18 cellular contexts compared by ENCODE assay signal in genomic region chr16:2092866-2093265, GRCh38. TPM values are rescaled to one million over a fixed set of nuclear protein-coding genes. Genes with fewer than 3 reads are reported as not detected.
DNase-seq lines count a peak whose midpoint lies in the region; ATAC-seq, FAIRE-seq and TF ChIP-seq lines count a peak whose summit lies in the region.
"Had no signal": no experiment of that assay in that cellular context is flagged by ENCODE, and none has a peak within 500 bp of the region (broad histone marks: within the 10 kb centered on the region; RNA-seq: fewer than 3 reads in every experiment).

No MANE protein-coding gene starts in this region.

- H3K9ac ChIP-seq in H1 (replicated peaks in 1 of 4; ENCODE audit: extremely low read depth in 1 of 4, low read depth in 3 of 4, low read length in 3 of 4) = no peak overlapping the region
- H3K9ac ChIP-seq: BLaER1 treated with 17β-estradiol and CSF1 and Interleukin-3, amounts not matched to agents 10 nM and 100 nM had no signal

- no peak for DNase-seq in activated CD4-positive, alpha-beta T cell treated with anti-CD3 and anti-CD28 coated beads, Interleukin-2, amount 10 ng/mL, durations not matched to agents 7 days and 5 days
- DNase-seq in activated CD4-positive, alpha-beta T cell treated with anti-CD3 and anti-CD28 coated beads for 36 hours = no peak
- DNase-seq in H1 (ENCODE audit: low read depth in 1 of 2, low spot score in 2 of 2) = no peak
- no peak for DNase-seq in neural crest cell (ENCODE audit: low read depth, low spot score)
- no peak for DNase-seq in left ventricle myocardium superior
- no peak for DNase-seq in aorta
- DNase-seq: CD8-positive, alpha-beta memory T cell; DMS153; NCI-H1105; NCI-H1694; NCI-H510A treated with DMSO at 0.1 percent for 48 hours; NCI-H82 had no signal

- H2BK5ac ChIP-seq in H1 (ENCODE audit: low read depth, low read length) = no peak overlapping the region

- H3K56ac ChIP-seq in H1 (replicated peaks; ENCODE audit: insufficient read length, low read depth, low read length) = no peak overlapping the region

- no peak overlapping the region for H3K14ac ChIP-seq in H1 (ENCODE audit: insufficient read length)

- H4K91ac ChIP-seq in H1 (replicated peaks; ENCODE audit: insufficient read length, low read length) = no peak overlapping the region

- no peak for TF ChIP-seq EP300 in H1 (IDR thresholded peaks at IDR 0.05; ENCODE audit: borderline replicate concordance in 1 of 2, low read depth in 2 of 2, low read length in 2 of 2)

- intact Hi-C loops in activated CD4-positive, alpha-beta T cell treated with anti-CD3 and anti-CD28 coated beads for 36 hours (cut with DNase I, micrococcal nuclease) = no loop called here
- intact Hi-C loops in left ventricle myocardium superior (cut with micrococcal nuclease) (no loop called here), aorta (cut with DNase I) (no loop called here)

- no peak overlapping the region for H2AK5ac ChIP-seq in H1 (ENCODE audit: low read depth, low read length)

- peak overlapping the region; percentile 68; the same call in 1 of the 2 replicates for H4K8ac ChIP-seq in H1 (ENCODE audit: extremely low read depth, insufficient read depth, low read length)

- H3K36me3 Mint-ChIP-seq in activated CD4-positive, alpha-beta T cell treated with anti-CD3 and anti-CD28 coated beads, Interleukin-2, amount 10 ng/mL, durations not matched to agents 7 days and 5 days (ENCODE audit: low read depth) = peaks cover 5% of the 10 kb centered on the region
- peaks cover 9% of the 10 kb centered on the region for H3K36me3 Mint-ChIP-seq in activated CD4-positive, alpha-beta T cell treated with anti-CD3 and anti-CD28 coated beads for 36 hours (ENCODE audit: low read depth)
- H3K36me3 Mint-ChIP-seq in neural crest cell (ENCODE audit: low read depth) = no peaks in the 10 kb centered on the region

- H3K4me1 ChIP-seq in H1 (replicated peaks in 1 of 4; ENCODE audit: control insufficient read depth in 3 of 4, insufficient read depth in 4 of 4, low read length in 3 of 4) (peaks cover 0 to 12% (median 9%) of the 10 kb centered on the region in 4 experiments; a peak in 5 of 7 replicates), aorta (ENCODE audit: control insufficient read depth in 1 of 2, insufficient read depth in 2 of 2, low read length in 2 of 2) (no peaks in the 10 kb centered on the region)

- TF ChIP-seq POLR2A in H1 (IDR thresholded peaks at IDR 0.05; ENCODE audit: control extremely low read depth in 1 of 2, low read depth in 2 of 2, low read length in 2 of 2) = no peak

- H4K20me1 ChIP-seq in H1 (replicated peaks in 1 of 2; ENCODE audit: control insufficient read depth in 1 of 2, insufficient read depth in 2 of 2, low read length in 2 of 2) = peaks cover 8 to 17% of the 10 kb centered on the region in 2 experiments

- no peak overlapping the region for H3K18ac ChIP-seq in H1 (ENCODE audit: extremely low read depth, low read length)

- H3K27ac ChIP-seq in H1 (ENCODE audit: low read depth, low read length) (no peak overlapping the region), aorta (ENCODE audit: low read depth in 1 of 2, low read length in 2 of 2) (no peak overlapping the region)
- H3K27ac ChIP-seq: BLaER1 treated with 17β-estradiol and CSF1 and Interleukin-3, amounts not matched to agents 10 nM and 100 nM; PC-9 had no signal

- no peak overlapping the region for H2BK12ac ChIP-seq in H1 (ENCODE audit: low read depth, low read length)

- H3K36me3 ChIP-seq in H1 (ENCODE audit: control insufficient read depth in 2 of 4, insufficient read depth in 4 of 4, low read length in 3 of 4) (peaks cover 0 to 16% (median 0%) of the 10 kb centered on the region in 4 experiments; a peak in 2 of 8 replicates), aorta (ENCODE audit: control insufficient read depth in 1 of 2, insufficient read depth in 2 of 2, low read length in 1 of 2) (peaks cover 0 to 19% of the 10 kb centered on the region in 2 donors)

- POLR2A ChIA-PET in activated CD4-positive, alpha-beta T cell treated with anti-CD3 and anti-CD28 coated beads, Interleukin-2, amount 10 ng/mL, durations not matched to agents 7 days and 5 days (lab: Charles Lee) = no interaction called here
- POLR2A ChIA-PET in activated CD4-positive, alpha-beta T cell treated with anti-CD3 and anti-CD28 coated beads for 36 hours (lab: Charles Lee) = no interaction called here
- POLR2A ChIA-PET in H1 (lab: Charles Lee; ENCODE audit: partially characterized antibody) = interaction anchor here (1.0 to 6.9 kb wide), 6 partner anchors 14 to 310 kb away, joined by 3 to 54 read pairs (median 8); partner anchors contain the start of genes NUBP2, SPSB3 and TRAF7

- H3K27ac Mint-ChIP-seq in activated CD4-positive, alpha-beta T cell treated with anti-CD3 and anti-CD28 coated beads, Interleukin-2, amount 10 ng/mL, durations not matched to agents 7 days and 5 days = peak overlapping the region; percentile 19
- H3K27ac Mint-ChIP-seq in activated CD4-positive, alpha-beta T cell treated with anti-CD3 and anti-CD28 coated beads for 36 hours = no peak overlapping the region
- no peak overlapping the region for H3K27ac Mint-ChIP-seq in neural crest cell (ENCODE audit: unreplicated experiment)
- H3K27ac Mint-ChIP-seq: H9 had no signal

- H4K5ac ChIP-seq in H1 (ENCODE audit: insufficient read length, low read depth, low read length) = no peak overlapping the region

- 94% methylated on average over 13 of the region's 13 CpGs; no CpG with 5 or more reads in 1 of the 2 experiments for WGBS in H1 (ENCODE audit: extremely low coverage in 1 of 2, insufficient coverage in 1 of 2, insufficient read length in 1 of 2, insufficient replicate concordance in 2 of 2, low coverage in 1 of 2, low lambda C conversion rate in 2 of 2, missing lambda C conversion rate in 1 of 2), 2 experiments
- 88% methylated on average over 13 of the region's 13 CpGs for WGBS in aorta, 2 donors

- no peak for FAIRE-seq in H1 (lab: Jason Lieb, UNC)
- FAIRE-seq: A204.1 had no signal

- 0 out of 2 replicates have a peak overlapping the region, but pooled peaks have one; percentile 3 for H2BK15ac ChIP-seq in H1 (ENCODE audit: low read length)

- CTCF ChIA-PET in activated CD4-positive, alpha-beta T cell treated with anti-CD3 and anti-CD28 coated beads, Interleukin-2, amount 10 ng/mL, durations not matched to agents 7 days and 5 days (lab: Charles Lee) = no interaction called here
- CTCF ChIA-PET in activated CD4-positive, alpha-beta T cell treated with anti-CD3 and anti-CD28 coated beads for 36 hours (lab: Charles Lee) = no interaction called here
- CTCF ChIA-PET in H1 (lab: Charles Lee; ENCODE audit: partially characterized antibody) = interaction anchor here (0.7 to 3.8 kb wide), 8 partner anchors 13 to 77 kb away, joined by 3 to 25 read pairs (median 4); no protein-coding TSS in a partner anchor

- H3K4me2 ChIP-seq in H1 (ENCODE audit: insufficient read depth in 1 of 2, low read depth in 2 of 2, low read length in 2 of 2) = no peak overlapping the region
- H3K4me2 ChIP-seq: BLaER1 treated with 17β-estradiol and CSF1 and Interleukin-3, amounts not matched to agents 10 nM and 100 nM; PC-9 had no signal

- no peaks in the 10 kb centered on the region for H3K9me3 Mint-ChIP-seq in activated CD4-positive, alpha-beta T cell treated with anti-CD3 and anti-CD28 coated beads, Interleukin-2, amount 10 ng/mL, durations not matched to agents 7 days and 5 days
- no peaks in the 10 kb centered on the region for H3K9me3 Mint-ChIP-seq in activated CD4-positive, alpha-beta T cell treated with anti-CD3 and anti-CD28 coated beads for 36 hours (ENCODE audit: low read depth)
- H3K9me3 Mint-ChIP-seq in neural crest cell = no peaks in the 10 kb centered on the region
- H3K9me3 Mint-ChIP-seq: CD8-positive, alpha-beta memory T cell; H9 had no signal

- no peak for ATAC-seq in activated CD4-positive, alpha-beta T cell treated with anti-CD3 and anti-CD28 coated beads for 36 hours
- ATAC-seq in left ventricle myocardium superior (no peak), HG03108 (IDR thresholded peaks at IDR 0.05; ENCODE audit: unreplicated experiment) (no peak), aorta (ENCODE audit: low FRiP score) (no peak), HG02571 (IDR thresholded peaks at IDR 0.05; ENCODE audit: unreplicated experiment) (no peak)

- H2BK120ac ChIP-seq in H1 (replicated peaks; ENCODE audit: low read depth, low read length) = no peak overlapping the region

- no peak overlapping the region for H3K23ac ChIP-seq in H1 (ENCODE audit: insufficient read length)

- no peaks in the 10 kb centered on the region for H3K4me1 Mint-ChIP-seq in activated CD4-positive, alpha-beta T cell treated with anti-CD3 and anti-CD28 coated beads, Interleukin-2, amount 10 ng/mL, durations not matched to agents 7 days and 5 days
- no peaks in the 10 kb centered on the region for H3K4me1 Mint-ChIP-seq in activated CD4-positive, alpha-beta T cell treated with anti-CD3 and anti-CD28 coated beads for 36 hours
- peaks cover 8% of the 10 kb centered on the region for H3K4me1 Mint-ChIP-seq in neural crest cell
- H3K4me1 Mint-ChIP-seq: CD8-positive, alpha-beta memory T cell; H9 had no signal

- H3K79me1 ChIP-seq in H1 (ENCODE audit: low read depth, low read length) = no peaks in the 10 kb centered on the region

- no peaks in the 10 kb centered on the region for H3K27me3 Mint-ChIP-seq in activated CD4-positive, alpha-beta T cell treated with anti-CD3 and anti-CD28 coated beads, Interleukin-2, amount 10 ng/mL, durations not matched to agents 7 days and 5 days
- no peaks in the 10 kb centered on the region for H3K27me3 Mint-ChIP-seq in activated CD4-positive, alpha-beta T cell treated with anti-CD3 and anti-CD28 coated beads for 36 hours
- no peaks in the 10 kb centered on the region for H3K27me3 Mint-ChIP-seq in neural crest cell (ENCODE audit: low read depth)
- H3K27me3 Mint-ChIP-seq: CD8-positive, alpha-beta memory T cell had no signal

- H3K4me3 Mint-ChIP-seq in activated CD4-positive, alpha-beta T cell treated with anti-CD3 and anti-CD28 coated beads, Interleukin-2, amount 10 ng/mL, durations not matched to agents 7 days and 5 days = no peak overlapping the region
- H3K4me3 Mint-ChIP-seq in activated CD4-positive, alpha-beta T cell treated with anti-CD3 and anti-CD28 coated beads for 36 hours = no peak overlapping the region
- peak overlapping the region; percentile 23 for H3K4me3 Mint-ChIP-seq in neural crest cell
- H3K4me3 Mint-ChIP-seq: CD8-positive, alpha-beta memory T cell had no signal

- no peaks in the 10 kb centered on the region for H3K9me3 ChIP-seq in H1 (ENCODE audit: insufficient read depth in 2 of 2, low read depth in 1 of 2, low read length in 1 of 2)
- no peaks in the 10 kb centered on the region for H3K9me3 ChIP-seq in aorta (ENCODE audit: control insufficient read depth, low read length)
- H3K9me3 ChIP-seq: BLaER1 treated with 17β-estradiol and CSF1 and Interleukin-3, amounts not matched to agents 10 nM and 100 nM had no signal

- no peaks in the 10 kb centered on the region for H3K79me2 ChIP-seq in H1 (ENCODE audit: control insufficient read depth in 1 of 2, insufficient read depth in 2 of 2, low read length in 2 of 2)

- peaks cover 6% of the 10 kb centered on the region; the same call in 1 of the 2 replicates for H3K23me2 ChIP-seq in H1 (ENCODE audit: low read depth, low read length)

- no peak overlapping the region for H2BK20ac ChIP-seq in H1 (ENCODE audit: low read length)

- no peak overlapping the region for H3K4ac ChIP-seq in H1 (replicated peaks; ENCODE audit: insufficient read length, low read depth, low read length)

- H2AFZ ChIP-seq in H1 (ENCODE audit: low read length) = no peak overlapping the region
- H2AFZ ChIP-seq: PC-9 had no signal

- no peak for TF ChIP-seq CTCF in H1 (IDR thresholded peaks at IDR 0.05; ENCODE audit: control extremely low read depth in 1 of 3, insufficient read depth in 1 of 3, low read depth in 1 of 3, low read length in 3 of 3)
- no peak for TF ChIP-seq CTCF in neural crest cell (conservative IDR thresholded peaks at IDR 0.05)

- TF ChIP-seq RAD21 in H1 (IDR thresholded peaks at IDR 0.05 in 1 of 2, conservative IDR thresholded peaks at IDR 0.05 in 1 of 2; ENCODE audit: low read depth in 2 of 2, low read length in 2 of 2) = no peak

- H3K4me3 ChIP-seq in H1 (ENCODE audit: extremely low read depth in 1 of 4, insufficient read depth in 2 of 4, low read depth in 3 of 4, low read length in 4 of 4) (no peak overlapping the region), aorta (ENCODE audit: low read length in 2 of 2) (no peak overlapping the region)
- H3K4me3 ChIP-seq: BLaER1 treated with 17β-estradiol and CSF1 and Interleukin-3, amounts not matched to agents 10 nM and 100 nM; PC-9 had no signal

- H3K27me3 ChIP-seq in H1 (replicated peaks in 1 of 4; ENCODE audit: control insufficient read depth in 3 of 4, extremely low read depth in 1 of 4, insufficient read depth in 3 of 4, low read length in 3 of 4) = no peaks in the 10 kb centered on the region
- no peaks in the 10 kb centered on the region for H3K27me3 ChIP-seq in aorta (ENCODE audit: control insufficient read depth in 1 of 2, insufficient read depth in 2 of 2, low read length in 1 of 2)
- H3K27me3 ChIP-seq: BLaER1 treated with 17β-estradiol and CSF1 and Interleukin-3, amounts not matched to agents 10 nM and 100 nM had no signal

RNA-seq across cellular contexts. Expression of gene PKD1, which starts 42.8 kb away (rescaled TPM):
- 10 to 100 TPM; 72.9 to 77.2 TPM for total RNA-seq in activated CD4-positive, alpha-beta T cell treated with anti-CD3 and anti-CD28 coated beads, Interleukin-2, amount 10 ng/mL, durations not matched to agents 7 days and 5 days
- total RNA-seq in activated CD4-positive, alpha-beta T cell treated with anti-CD3 and anti-CD28 coated beads for 36 hours = 10 to 100 TPM; 64.3 to 71.2 TPM
- total RNA-seq in H1 (2021; fragmentation: NEBNext Ultra II Directional; extraction: Animal tissue kit (Norgen Biotek cat#: 25700)) = 52.7 and 63.5 TPM in 2 replicates
- polyA plus RNA-seq in H1 (2011; rRNA removed) (40.6 and 59.4 TPM in 2 replicates), aorta (100 to 1,000 TPM in 1 of 2 donors, 10 to 100 TPM in 1; 42.8 to 270 TPM)
- polyA plus RNA-seq in H1 (2011; cell fraction: cytosol; rRNA removed) = 50.0 TPM
- 380 TPM for polyA plus RNA-seq in H1 (2011; cell fraction: nucleus; rRNA removed)
- 37.9 to 66.9 TPM (median 59.1 TPM) in 4 replicates for polyA plus RNA-seq in H1 (2012, experiment 1 of 2)
- 29.8 TPM for polyA plus RNA-seq in H1 (2012, experiment 2 of 2)
- 28.9 TPM for polyA plus RNA-seq in H1 (2013, experiment 1 of 2)
- polyA plus RNA-seq in H1 (2013, experiment 2 of 2) = 27.1 TPM
- polyA minus RNA-seq in H1 (2011; rRNA and poly(A)+ RNA removed) = 24.8 and 36.2 TPM in 2 replicates
- 37.0 TPM for polyA minus RNA-seq in H1 (2011; cell fraction: cytosol; rRNA and poly(A)+ RNA removed)
- 106 TPM for polyA minus RNA-seq in H1 (2011; cell fraction: nucleus; rRNA and poly(A)+ RNA removed)
- total RNA-seq in neural crest cell (108 and 115 TPM in 2 replicates), left ventricle myocardium superior (92.9 TPM), aorta (100 to 1,000 TPM; 325 to 337 TPM)

RNA-seq across cellular contexts. Expression of gene TSC2, which starts 45.1 kb away (rescaled TPM):
- 100 to 1,000 TPM; 112 to 115 TPM for total RNA-seq in activated CD4-positive, alpha-beta T cell treated with anti-CD3 and anti-CD28 coated beads, Interleukin-2, amount 10 ng/mL, durations not matched to agents 7 days and 5 days
- total RNA-seq in activated CD4-positive, alpha-beta T cell treated with anti-CD3 and anti-CD28 coated beads for 36 hours = 10 to 100 TPM; 49.6 to 72.9 TPM
- total RNA-seq in H1 (2021; fragmentation: NEBNext Ultra II Directional; extraction: Animal tissue kit (Norgen Biotek cat#: 25700)) = 91.1 and 96.6 TPM in 2 replicates
- polyA plus RNA-seq in H1 (2011; rRNA removed) (65.9 and 90.2 TPM in 2 replicates), aorta (100 to 1,000 TPM in 1 of 2 donors, 10 to 100 TPM in 1; 16.2 to 166 TPM)
- polyA plus RNA-seq in H1 (2011; cell fraction: cytosol; rRNA removed) = 41.7 TPM
- 431 TPM for polyA plus RNA-seq in H1 (2011; cell fraction: nucleus; rRNA removed)
- 79.5 to 86.9 TPM (median 82.8 TPM) in 4 replicates for polyA plus RNA-seq in H1 (2012, experiment 1 of 2)
- 60.3 TPM for polyA plus RNA-seq in H1 (2012, experiment 2 of 2)
- 39.2 TPM for polyA plus RNA-seq in H1 (2013, experiment 1 of 2)
- 39.2 TPM for polyA plus RNA-seq in H1 (2013, experiment 2 of 2)
- 71.6 and 74.8 TPM in 2 replicates for polyA minus RNA-seq in H1 (2011; rRNA and poly(A)+ RNA removed)
- polyA minus RNA-seq in H1 (2011; cell fraction: cytosol; rRNA and poly(A)+ RNA removed) = 70.0 TPM
- polyA minus RNA-seq in H1 (2011; cell fraction: nucleus; rRNA and poly(A)+ RNA removed) = 98.2 TPM
- total RNA-seq in neural crest cell (175 and 180 TPM in 2 replicates), left ventricle myocardium superior (83.0 TPM), aorta (100 to 1,000 TPM in 1 of 2 donors, 10 to 100 TPM in 1; 92.4 to 146 TPM)

RNA-seq across cellular contexts. Expression of gene NTHL1, which starts 45.2 kb away (rescaled TPM):
- total RNA-seq in activated CD4-positive, alpha-beta T cell treated with anti-CD3 and anti-CD28 coated beads, Interleukin-2, amount 10 ng/mL, durations not matched to agents 7 days and 5 days = 10 to 100 TPM; 23.8 to 34.4 TPM
- 10 to 100 TPM; 22.6 to 26.1 TPM for total RNA-seq in activated CD4-positive, alpha-beta T cell treated with anti-CD3 and anti-CD28 coated beads for 36 hours
- 70.9 and 84.5 TPM in 2 replicates for total RNA-seq in H1 (2021; fragmentation: NEBNext Ultra II Directional; extraction: Animal tissue kit (Norgen Biotek cat#: 25700))
- polyA plus RNA-seq in H1 (2011; rRNA removed) = 150 and 209 TPM in 2 replicates
- 159 TPM for polyA plus RNA-seq in H1 (2011; cell fraction: cytosol; rRNA removed)
- 107 TPM for polyA plus RNA-seq in H1 (2011; cell fraction: nucleus; rRNA removed)
- 24.3 to 84.5 TPM (median 77.9 TPM) in 4 replicates for polyA plus RNA-seq in H1 (2012, experiment 1 of 2)
- polyA plus RNA-seq in H1 (2012, experiment 2 of 2) = 61.3 TPM
- polyA plus RNA-seq in H1 (2013, experiment 1 of 2) = 43.2 TPM
- 47.0 TPM for polyA plus RNA-seq in H1 (2013, experiment 2 of 2)
- 26.8 and 36.7 TPM in 2 replicates for polyA minus RNA-seq in H1 (2011; rRNA and poly(A)+ RNA removed)
- polyA minus RNA-seq in H1 (2011; cell fraction: cytosol; rRNA and poly(A)+ RNA removed) = 44.5 TPM
- 28.0 TPM for polyA minus RNA-seq in H1 (2011; cell fraction: nucleus; rRNA and poly(A)+ RNA removed)
- total RNA-seq in neural crest cell = 50.7 and 51.9 TPM in 2 replicates
- total RNA-seq in left ventricle myocardium superior = 22.7 TPM
- 10 to 100 TPM in 1 of 2 donors, 1 to 10 TPM in 1; 7.4 to 12.9 TPM for total RNA-seq in aorta
- polyA plus RNA-seq in aorta = 10 to 100 TPM; 24.4 to 33.8 TPM

RNA-seq across cellular contexts. Expression of gene RAB26, which starts 55.6 kb away (rescaled TPM):
- total RNA-seq in activated CD4-positive, alpha-beta T cell treated with anti-CD3 and anti-CD28 coated beads, Interleukin-2, amount 10 ng/mL, durations not matched to agents 7 days and 5 days = under 1 TPM; 0.20 to 0.42 TPM
- total RNA-seq in activated CD4-positive, alpha-beta T cell treated with anti-CD3 and anti-CD28 coated beads for 36 hours = under 1 TPM in 1 of 2 experiments, not detected in 1; 0.21 TPM
- total RNA-seq in H1 (2021; fragmentation: NEBNext Ultra II Directional; extraction: Animal tissue kit (Norgen Biotek cat#: 25700)) = 4.3 and 5.3 TPM in 2 replicates
- 5.4 and 6.6 TPM in 2 replicates for polyA plus RNA-seq in H1 (2011; rRNA removed)
- 7.4 TPM for polyA plus RNA-seq in H1 (2011; cell fraction: cytosol; rRNA removed)
- 23.2 TPM for polyA plus RNA-seq in H1 (2011; cell fraction: nucleus; rRNA removed)
- polyA plus RNA-seq in H1 (2012, experiment 1 of 2) = 6.8 to 14.2 TPM (median 12.7 TPM) in 4 replicates
- polyA plus RNA-seq in H1 (2012, experiment 2 of 2) = 4.8 TPM
- 11.6 TPM for polyA plus RNA-seq in H1 (2013, experiment 1 of 2)
- 13.9 TPM for polyA plus RNA-seq in H1 (2013, experiment 2 of 2)
- 2.4 and 2.6 TPM in 2 replicates for polyA minus RNA-seq in H1 (2011; rRNA and poly(A)+ RNA removed)
- 2.0 TPM for polyA minus RNA-seq in H1 (2011; cell fraction: cytosol; rRNA and poly(A)+ RNA removed)
- 3.2 TPM for polyA minus RNA-seq in H1 (2011; cell fraction: nucleus; rRNA and poly(A)+ RNA removed)
- 0.64 and 0.98 TPM in 2 replicates for total RNA-seq in neural crest cell
- total RNA-seq in left ventricle myocardium superior = 1.7 TPM
- total RNA-seq in aorta = under 1 TPM in 1 of 2 donors, not detected in 1; 0.51 TPM
- 1 to 10 TPM; 2.5 to 4.8 TPM for polyA plus RNA-seq in aorta
